1 cellular context compared by ENCODE assay signal in the genomic region with DNA sequence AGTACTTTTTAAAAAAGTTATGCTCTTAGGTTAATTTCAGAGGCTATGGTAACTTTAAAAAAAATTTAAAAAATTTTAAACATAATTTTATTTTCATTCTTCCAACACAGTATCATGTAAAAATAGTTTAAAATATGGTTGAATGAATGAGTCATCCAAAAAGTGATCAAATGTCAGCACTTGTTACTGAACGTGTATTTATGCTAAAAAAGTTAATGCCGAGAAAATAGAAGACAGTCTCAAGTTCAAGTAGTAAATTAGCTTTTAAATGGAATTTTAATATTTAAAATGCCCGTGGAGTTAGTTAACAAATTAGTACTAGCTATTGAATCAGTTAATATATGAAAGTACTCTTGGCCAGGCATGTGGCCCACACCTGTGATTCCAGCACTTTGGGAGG.
TF ChIP-seq lines count a peak whose summit lies in the region.

No MANE protein-coding gene starts in this region.

TF ChIP-seq in IMR-90, 13 proteins besides CTCF, POLR2A, EP300 and RAD21 (continued from another document):
- TF ChIP-seq, protein P1, sequence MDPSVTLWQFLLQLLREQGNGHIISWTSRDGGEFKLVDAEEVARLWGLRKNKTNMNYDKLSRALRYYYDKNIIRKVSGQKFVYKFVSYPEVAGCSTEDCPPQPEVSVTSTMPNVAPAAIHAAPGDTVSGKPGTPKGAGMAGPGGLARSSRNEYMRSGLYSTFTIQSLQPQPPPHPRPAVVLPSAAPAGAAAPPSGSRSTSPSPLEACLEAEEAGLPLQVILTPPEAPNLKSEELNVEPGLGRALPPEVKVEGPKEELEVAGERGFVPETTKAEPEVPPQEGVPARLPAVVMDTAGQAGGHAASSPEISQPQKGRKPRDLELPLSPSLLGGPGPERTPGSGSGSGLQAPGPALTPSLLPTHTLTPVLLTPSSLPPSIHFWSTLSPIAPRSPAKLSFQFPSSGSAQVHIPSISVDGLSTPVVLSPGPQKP (IDR thresholded peaks at IDR 0.05; ENCODE audit: borderline replicate concordance, low read depth, low read length), result no peak
- no peak for TF ChIP-seq NFE2L2 (IDR thresholded peaks at IDR 0.05; ENCODE audit: low read depth, low read length)
- no peak for TF ChIP-seq CHD1 (IDR thresholded peaks at IDR 0.05; ENCODE audit: low read depth, low read length)
